8 cellular contexts compared by ENCODE assay signal in the genomic region with DNA sequence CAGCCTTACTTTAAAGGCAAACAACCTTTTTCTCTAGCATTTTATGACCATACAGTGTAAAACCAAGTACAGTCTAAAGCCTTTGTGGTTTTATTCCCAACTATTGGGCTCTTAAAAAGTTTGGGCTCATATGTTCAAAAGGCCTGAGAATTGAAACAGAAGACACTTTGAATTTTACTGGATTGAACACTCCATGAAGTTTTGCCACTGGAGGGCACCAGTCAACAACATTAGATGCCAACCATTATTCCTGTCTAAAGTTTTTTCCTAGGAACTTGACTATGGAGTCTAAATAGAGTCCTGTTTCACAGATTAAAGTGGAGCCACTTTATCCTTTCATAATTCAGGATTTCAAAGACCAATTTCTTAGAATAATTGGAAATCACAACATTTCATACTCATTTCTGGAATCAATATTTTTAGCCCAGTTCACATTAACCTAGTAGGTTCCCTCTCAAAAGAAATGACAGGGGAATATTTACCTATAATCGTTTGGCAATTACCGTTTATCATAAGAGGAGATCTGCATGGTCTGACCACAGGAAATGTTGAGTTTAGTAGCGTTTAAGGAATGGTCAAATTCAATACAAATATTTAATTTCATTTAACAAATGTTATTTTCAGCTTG.
A peak's percentile ranks its signal among the peaks of the same experiment; 100 is the strongest.
DNase-seq lines count a peak whose midpoint lies in the region; FAIRE-seq and TF ChIP-seq lines count a peak whose summit lies in the region.

No MANE protein-coding gene starts in this region.

- H3K36me3 ChIP-seq in A673 (ENCODE audit: insufficient read depth, low read length, poor library complexity, severe bottlenecking) (no peaks in the 10 kb centered on the region), PC-9 (ENCODE audit: low read depth) (no peaks in the 10 kb centered on the region), vagina (no peaks in the 10 kb centered on the region)

- intact Hi-C loops in A673 (cut with micrococcal nuclease; ENCODE audit: unreplicated experiment), result loop anchor here (5.0 kb wide), 1 partner anchor 1303 kb away; no protein-coding TSS in a partner anchor
- intact Hi-C loops in PC-9 (cut with micrococcal nuclease; ENCODE audit: unreplicated experiment), result no loop called here
- intact Hi-C loops in vagina (cut with DNase I), result no loop called here

- H3K27ac ChIP-seq in A673 (ENCODE audit: low read depth, low read length, poor library complexity, severe bottlenecking) (no peak overlapping the region), PC-9 (no peak overlapping the region), vagina (no peak overlapping the region)

- H3K27me3 ChIP-seq in A673 (replicated peaks; ENCODE audit: insufficient read depth, low read depth, low read length, poor library complexity), result no peaks in the 10 kb centered on the region
- H3K27me3 ChIP-seq in PC-9 (ENCODE audit: insufficient read depth, low read depth), result no peaks in the 10 kb centered on the region
- H3K27me3 ChIP-seq in vagina, result no peaks in the 10 kb centered on the region

- DNase-seq in A673 (ENCODE audit: low spot score) (peak; percentile 15), H54 (ENCODE audit: insufficient read length, low spot score) (peak; percentile 1), PC-9 (no peak), fibroblast of pulmonary artery (ENCODE audit: low read depth) (peak; percentile 57), pons (ENCODE audit: low spot score) (peak; percentile 70), vagina (ENCODE audit: extremely low spot score in 2 of 2) (no peak), ecto neural progenitor cell (ENCODE audit: low spot score) (no peak)
- no peak for DNase-seq in stimulated activated CD4-positive, alpha-beta T cell treated with anti-CD3 and anti-CD28 coated beads, Interleukin-2, amount 100 ng/mL, for 48 hours

- no peak overlapping the region for H3K4me2 ChIP-seq in PC-9

- H3K4me1 ChIP-seq in A673 (ENCODE audit: insufficient read depth, low read length, poor library complexity, severe bottlenecking) (no peaks in the 10 kb centered on the region), PC-9 (replicated peaks; ENCODE audit: insufficient read depth) (no peaks in the 10 kb centered on the region), vagina (no peaks in the 10 kb centered on the region)

- peak; percentile 20 for FAIRE-seq in H54 (lab: Jason Lieb, UNC)

- no peak overlapping the region for H2AFZ ChIP-seq in PC-9

- H3F3A ChIP-seq in PC-9 (ENCODE audit: insufficient read depth, low read depth), result no peaks in the 10 kb centered on the region

- BruUV-seq in A673 (replicated peaks; lab: Mats Ljungman, UMichigan) (no TSS peak), PC-9 (replicated peaks; lab: Mats Ljungman, UMichigan) (no TSS peak)

- no peaks in the 10 kb centered on the region for H3K9me2 ChIP-seq in PC-9 (ENCODE audit: insufficient read depth)

- no peaks in the 10 kb centered on the region for H4K20me1 ChIP-seq in PC-9 (ENCODE audit: insufficient read depth)

- CTCF ChIA-PET in A673 (lab: Charles Lee) (interaction anchor here (0.5 kb wide), 1 partner anchor 16 kb away, joined by 3 read pairs; no protein-coding TSS in a partner anchor), PC-9 (lab: Charles Lee) (no interaction called here)

- POLR2A ChIA-PET in A673 (lab: Charles Lee; ENCODE audit: low non-redundant PET) (no interaction called here), PC-9 (lab: Charles Lee; ENCODE audit: unreplicated experiment) (no interaction called here)

- TF ChIP-seq CTCF in A673 (conservative IDR thresholded peaks at IDR 0.05; ENCODE audit: low read depth, low read length) (peak; percentile 50), PC-9 (conservative IDR thresholded peaks at IDR 0.05) (peak; percentile 58), fibroblast of pulmonary artery (IDR thresholded peaks at IDR 0.05; ENCODE audit: low read length, missing control alignments) (peak; percentile 65), vagina (IDR thresholded peaks at IDR 0.05) (peak in 1 of 3 experiments; percentile 35)

- no peaks in the 10 kb centered on the region for H3K9me3 ChIP-seq in A673 (ENCODE audit: low read depth, low read length, poor library complexity, severe bottlenecking)
- no peaks in the 10 kb centered on the region for H3K9me3 ChIP-seq in PC-9 (ENCODE audit: insufficient read depth, low read depth)
- no peaks in the 10 kb centered on the region for H3K9me3 ChIP-seq in vagina

- no peak for TF ChIP-seq POLR2A in H54 (IDR thresholded peaks at IDR 0.05; ENCODE audit: low read depth, low read length)
- TF ChIP-seq POLR2A in vagina (IDR thresholded peaks at IDR 0.05), result no peak

- H3K79me2 ChIP-seq in PC-9 (ENCODE audit: low read depth), result no peaks in the 10 kb centered on the region

- no peak overlapping the region for H3K4me3 ChIP-seq in A673 (ENCODE audit: low read depth, low read length, poor library complexity, severe bottlenecking)
- no peak overlapping the region for H3K4me3 ChIP-seq in PC-9
- H3K4me3 ChIP-seq in fibroblast of pulmonary artery (replicated peaks; ENCODE audit: low read depth, low read length), result no peak overlapping the region
- no peak overlapping the region for H3K4me3 ChIP-seq in vagina

Comparison
In these comparisons a context has a peak if more than half of its experiments do, and no peak if none do; other contexts are left out.
1. DNase-seq: peak in A673 (single experiment), H54 (single experiment), fibroblast of pulmonary artery (single experiment) and pons (single experiment); none in PC-9 (0 of 2), vagina (0 of 2), stimulated activated CD4-positive, alpha-beta T cell treated with anti-CD3 and anti-CD28 coated beads, Interleukin-2, amount 100 ng/mL, for 48 hours (0 of 2) and ecto neural progenitor cell (single experiment).